Comparison of ENCODE assay signal across 8 cellular contexts in genomic region chr9:87464110-87464991, GRCh38. TPM values are rescaled to one million over a fixed set of nuclear protein-coding genes. Genes with fewer than 3 reads are reported as not detected.
DNase-seq lines count a peak whose midpoint lies in the region; ATAC-seq lines count a peak whose summit lies in the region.

No MANE protein-coding gene starts in this region.

- H3K4me3 ChIP-seq in MG63: no peak overlapping the region

- peak; percentile 73 for ATAC-seq in GM21360 (IDR thresholded peaks at IDR 0.05; ENCODE audit: unreplicated experiment)

- H3K36me3 ChIP-seq in MG63: no peaks in the 10 kb centered on the region

- no peaks in the 10 kb centered on the region for H3K27me3 ChIP-seq in MG63

- DNase-seq in EH (ENCODE audit: low read depth) (peak; percentile 50), MG63 (peak; percentile 55), lung microvascular endothelial cell (ENCODE audit: low read depth in 2 of 2) (peak; percentile 8 to 14), SHP77 (lab: John Stamatoyannopoulos, UW) (no peak), NCI-H82 (lab: John Stamatoyannopoulos, UW) (no peak), GM03348 (ENCODE audit: low spot score) (no peak), NCI-H345 treated with DMSO at 0.1 percent for 48 hours (lab: John Stamatoyannopoulos, UW; ENCODE audit: unreplicated experiment) (no peak)

- no peaks in the 10 kb centered on the region for H3K9me3 ChIP-seq in MG63

RNA-seq across cellular contexts. Expression of gene DAPK1, which starts 33.3 kb away (rescaled TPM):
- total RNA-seq in MG63 (2014; rRNA removed; shearing (Covaris generic); ENCODE audit: low replicate concordance): 36.4 and 44.6 TPM in 2 replicates
- 21.1 and 36.9 TPM in 2 replicates for total RNA-seq in lung microvascular endothelial cell

Comparison
In these comparisons a context has a peak if more than half of its experiments do, and no peak if none do; other contexts are left out.
1. DNase-seq: peak in EH (single experiment), MG63 (single experiment) and lung microvascular endothelial cell (2 of 2); none in SHP77 (0 of 2), NCI-H82 (single experiment), GM03348 (single experiment) and NCI-H345 treated with DMSO at 0.1 percent for 48 hours (single experiment).